In genomic region chr5:55338810-55339243, GRCh38 we compare ENCODE assay signal across 7 cellular contexts.
A peak's percentile ranks its signal among the peaks of the same experiment; 100 is the strongest.
DNase-seq lines count a peak whose midpoint lies in the region; ATAC-seq and FAIRE-seq lines count a peak whose summit lies in the region.

No MANE protein-coding gene starts in this region.

- peak overlapping the region; percentile 88 for H3K27ac Mint-ChIP-seq in stimulated activated effector memory CD8-positive, alpha-beta T cell treated with anti-CD3 and anti-CD28 coated beads, Interleukin-12 subunit alpha, Interleukin-12 subunit beta, amount 100 ng/mL, for 72 hours

- H3K9me3 Mint-ChIP-seq in stimulated activated effector memory CD8-positive, alpha-beta T cell treated with anti-CD3 and anti-CD28 coated beads, Interleukin-12 subunit alpha, Interleukin-12 subunit beta, amount 100 ng/mL, for 72 hours, result no peaks in the 10 kb centered on the region

- ATAC-seq in GM19467 (IDR thresholded peaks at IDR 0.05; ENCODE audit: unreplicated experiment), result peak; percentile 47
- peak; percentile 68 for ATAC-seq in HG03103 (IDR thresholded peaks at IDR 0.05; ENCODE audit: low read depth, unreplicated experiment)
- ATAC-seq in stimulated activated effector memory CD8-positive, alpha-beta T cell treated with anti-CD3 and anti-CD28 coated beads, Interleukin-12 subunit alpha, Interleukin-12 subunit beta, amount 100 ng/mL, for 72 hours, result peak; percentile 94
- no peak for ATAC-seq in HG03097 (IDR thresholded peaks at IDR 0.05; ENCODE audit: low FRiP score, unreplicated experiment)

- DNase-seq in activated naive CD4-positive, alpha-beta T cell treated with anti-CD3 and anti-CD28 coated beads, Interleukin-2, amount 50 U/mL, for 16 hours, result peak; percentile 58
- DNase-seq in stimulated activated effector memory CD8-positive, alpha-beta T cell treated with anti-CD3 and anti-CD28 coated beads, Interleukin-12 subunit alpha, Interleukin-12 subunit beta, amount 100 ng/mL, for 72 hours (ENCODE audit: low spot score in 2 of 2), result peak; percentile 20 to 75
- DNase-seq in GM19238 (ENCODE audit: insufficient read length, low spot score) (no peak), RCC 7860 (ENCODE audit: low spot score) (no peak)

- peak overlapping the region; percentile 42 for H3K4me3 Mint-ChIP-seq in stimulated activated effector memory CD8-positive, alpha-beta T cell treated with anti-CD3 and anti-CD28 coated beads, Interleukin-12 subunit alpha, Interleukin-12 subunit beta, amount 100 ng/mL, for 72 hours

- H3K4me1 Mint-ChIP-seq in stimulated activated effector memory CD8-positive, alpha-beta T cell treated with anti-CD3 and anti-CD28 coated beads, Interleukin-12 subunit alpha, Interleukin-12 subunit beta, amount 100 ng/mL, for 72 hours, result peaks cover 20% of the 10 kb centered on the region

- no peak for FAIRE-seq in RCC 7860 (lab: Jason Lieb, UNC)

- H3K36me3 Mint-ChIP-seq in stimulated activated effector memory CD8-positive, alpha-beta T cell treated with anti-CD3 and anti-CD28 coated beads, Interleukin-12 subunit alpha, Interleukin-12 subunit beta, amount 100 ng/mL, for 72 hours, result peaks cover 82% of the 10 kb centered on the region

Comparison
In these comparisons a context has a peak if more than half of its experiments do, and no peak if none do; other contexts are left out.
1. DNase-seq: peak in activated naive CD4-positive, alpha-beta T cell treated with anti-CD3 and anti-CD28 coated beads, Interleukin-2, amount 50 U/mL, for 16 hours (single experiment) and stimulated activated effector memory CD8-positive, alpha-beta T cell treated with anti-CD3 and anti-CD28 coated beads, Interleukin-12 subunit alpha, Interleukin-12 subunit beta, amount 100 ng/mL, for 72 hours (2 of 2); none in GM19238 (single experiment) and RCC 7860 (single experiment).